ENCODE assay signal across 8 cellular contexts in the genomic region with DNA sequence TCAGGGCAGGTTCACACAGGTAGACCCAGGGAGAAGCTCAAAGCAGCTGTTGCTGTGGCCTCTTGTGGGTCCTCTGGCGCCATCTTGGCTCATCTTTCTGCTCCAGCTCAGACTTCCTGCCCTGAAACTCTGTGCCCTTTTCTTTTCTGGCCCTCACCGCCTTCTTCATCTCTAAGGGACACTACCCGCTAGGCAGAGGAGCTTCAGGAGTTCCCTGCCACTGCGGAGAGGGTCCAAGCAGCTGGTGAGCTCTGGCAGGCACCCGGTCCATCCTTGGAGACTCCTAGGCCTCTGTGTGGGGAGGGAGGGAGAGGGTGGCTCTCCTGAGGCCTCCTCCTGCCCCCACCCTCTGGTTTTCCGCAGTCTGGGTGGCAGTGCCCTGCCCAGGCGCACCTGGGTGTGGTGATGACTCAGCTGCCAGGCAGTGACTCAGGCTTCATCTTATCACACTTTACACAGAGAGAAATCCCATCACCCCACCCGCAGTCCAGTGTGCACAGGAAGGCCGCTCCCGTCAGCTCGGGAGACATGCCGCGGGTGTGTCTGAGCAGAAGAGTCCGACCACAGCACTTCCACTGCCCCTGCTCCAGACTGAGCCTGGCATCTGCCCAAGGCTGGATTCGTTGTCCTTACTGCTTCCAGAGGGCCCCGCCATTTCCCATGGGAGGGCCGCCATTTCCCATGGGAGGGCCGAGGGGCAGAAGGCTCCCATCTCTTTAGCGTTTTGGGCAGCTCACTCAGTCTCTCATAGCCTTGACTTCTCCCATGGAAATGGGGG. TPM values are rescaled to one million over a fixed set of nuclear protein-coding genes. Genes with fewer than 3 reads are reported as not detected.
DNase-seq lines count a peak whose midpoint lies in the region; ATAC-seq, FAIRE-seq and TF ChIP-seq lines count a peak whose summit lies in the region.

No MANE protein-coding gene starts in this region.

- FAIRE-seq in kidney (lab: Jason Lieb, UNC) = no peak

- peak; percentile 94 for ATAC-seq in RWPE2 (ENCODE audit: low read depth)
- ATAC-seq in activated naive CD4-positive, alpha-beta T cell treated with anti-CD3 and anti-CD28 coated beads, Interleukin-2, amount 50 U/mL, for 72 hours = peak; percentile 83 to 95
- ATAC-seq in HG03442 (IDR thresholded peaks at IDR 0.05; ENCODE audit: unreplicated experiment) = no peak
- no peak for ATAC-seq in HG03457 (IDR thresholded peaks at IDR 0.05; ENCODE audit: unreplicated experiment)

- H3K9ac ChIP-seq in kidney (ENCODE audit: low read length in 2 of 2) = no peak overlapping the region

- H3K27me3 ChIP-seq in RWPE2 (ENCODE audit: insufficient read depth, poor library complexity, severe bottlenecking) = no peaks in the 10 kb centered on the region

- H3K36me3 ChIP-seq in RWPE2 (ENCODE audit: low read depth) = 0 out of 2 replicates have a peak, but pooled peaks cover 3% of the 10 kb centered on the region
- peaks cover 2 to 4% of the 10 kb centered on the region in 2 donors for H3K36me3 ChIP-seq in kidney (ENCODE audit: control insufficient read depth in 1 of 2, insufficient read depth in 2 of 2, low read length in 2 of 2)

- no peak overlapping the region for H3K4me3 ChIP-seq in RWPE2 (ENCODE audit: severe bottlenecking)
- H3K4me3 ChIP-seq in kidney (ENCODE audit: low read length in 2 of 2) = no peak overlapping the region

- H3K27ac ChIP-seq in RWPE2 (ENCODE audit: poor library complexity, severe bottlenecking) = peak overlapping the region; percentile 97
- H3K27ac ChIP-seq in kidney (ENCODE audit: low read depth in 2 of 2, low read length in 2 of 2) = peak overlapping the region in 1 of 2 donors; percentile 48

- no peaks in the 10 kb centered on the region for H3K9me3 Mint-ChIP-seq in activated naive CD4-positive, alpha-beta T cell treated with anti-CD3 and anti-CD28 coated beads, Interleukin-2, amount 50 U/mL, for 72 hours

- TF ChIP-seq CTCF in RWPE2 (IDR thresholded peaks at IDR 0.05; ENCODE audit: poor library complexity, severe bottlenecking) = no peak
- TF ChIP-seq CTCF in kidney (IDR thresholded peaks at IDR 0.05; ENCODE audit: borderline replicate concordance, extremely low read depth, insufficient read depth) = no peak

- peaks cover 0 to 7% of the 10 kb centered on the region in 2 donors for H3K36me3 Mint-ChIP-seq in activated naive CD4-positive, alpha-beta T cell treated with anti-CD3 and anti-CD28 coated beads, Interleukin-2, amount 50 U/mL, for 72 hours

- no peaks in the 10 kb centered on the region for H3K9me3 ChIP-seq in RWPE2 (ENCODE audit: severe bottlenecking)
- H3K9me3 ChIP-seq in kidney (ENCODE audit: control insufficient read depth in 1 of 2, low read length in 2 of 2) = no peaks in the 10 kb centered on the region

- H3K27ac Mint-ChIP-seq in activated naive CD4-positive, alpha-beta T cell treated with anti-CD3 and anti-CD28 coated beads, Interleukin-2, amount 50 U/mL, for 72 hours = peak overlapping the region; percentile 72 to 91

- H3K4me1 ChIP-seq in RWPE2 (ENCODE audit: insufficient read depth, poor library complexity, severe bottlenecking) (peaks cover 29% of the 10 kb centered on the region), kidney (ENCODE audit: control insufficient read depth in 1 of 2, insufficient read depth in 1 of 2, low read depth in 1 of 2, low read length in 2 of 2) (peaks cover 0 to 6% of the 10 kb centered on the region in 2 donors)

- DNase-seq in DMS153 treated with DMSO at 0.1 percent for 48 hours (lab: John Stamatoyannopoulos, UW; ENCODE audit: unreplicated experiment) = peak; percentile 90
- DNase-seq in RWPE2 (ENCODE audit: low spot score) = peak; percentile 100
- peak; percentile 21 to 79 for DNase-seq in activated naive CD4-positive, alpha-beta T cell treated with anti-CD3 and anti-CD28 coated beads, Interleukin-2, amount 50 U/mL, for 72 hours (ENCODE audit: low spot score in 2 of 2)
- peak; percentile 92 for DNase-seq in kidney
- peak; percentile 43 to 60 for DNase-seq in stimulated activated CD4-positive, alpha-beta T cell treated with anti-CD3 and anti-CD28 coated beads, Interleukin-4, amount 100 ng/mL, for 48 hours (ENCODE audit: low read depth in 2 of 2)
- DNase-seq in NCI-H446 treated with DMSO at 0.1 percent for 48 hours (lab: John Stamatoyannopoulos, UW) = no peak

- intact Hi-C loops in kidney (cut with DNase I) = no loop called here

RNA-seq across cellular contexts. Expression of a gene that starts 7.3 kb away (rescaled TPM):
- 10 to 100 TPM; 51.7 to 52.8 TPM for total RNA-seq in activated naive CD4-positive, alpha-beta T cell treated with anti-CD3 and anti-CD28 coated beads, Interleukin-2, amount 50 U/mL, for 72 hours
- total RNA-seq in kidney = 59.4 TPM
- polyA plus RNA-seq in kidney (ENCODE audit: insufficient read depth, low read depth, low replicate concordance) = 74.9 TPM

RNA-seq across cellular contexts. Expression of a gene that starts 14.5 kb away (rescaled TPM):
- total RNA-seq in activated naive CD4-positive, alpha-beta T cell treated with anti-CD3 and anti-CD28 coated beads, Interleukin-2, amount 50 U/mL, for 72 hours = 1 to 10 TPM; 7.0 to 9.9 TPM
- 31.8 TPM for total RNA-seq in kidney
- polyA plus RNA-seq in kidney (ENCODE audit: insufficient read depth, low read depth, low replicate concordance) = 35.1 TPM

RNA-seq across cellular contexts. Expression of a gene that starts 30.1 kb away (rescaled TPM):
- total RNA-seq in activated naive CD4-positive, alpha-beta T cell treated with anti-CD3 and anti-CD28 coated beads, Interleukin-2, amount 50 U/mL, for 72 hours = 100 to 1,000 TPM; 216 to 232 TPM
- total RNA-seq in kidney = 76.4 TPM
- polyA plus RNA-seq in kidney (ENCODE audit: insufficient read depth, low read depth, low replicate concordance) = 122 TPM

RNA-seq across cellular contexts. Expression of a gene that starts 36.5 kb away (rescaled TPM):
- total RNA-seq in activated naive CD4-positive, alpha-beta T cell treated with anti-CD3 and anti-CD28 coated beads, Interleukin-2, amount 50 U/mL, for 72 hours = 10 to 100 TPM in 1 of 2 donors, 1 to 10 TPM in 1; 6.0 to 10.9 TPM
- total RNA-seq in kidney = 184 TPM
- 28.4 TPM for polyA plus RNA-seq in kidney (ENCODE audit: insufficient read depth, low read depth, low replicate concordance)

RNA-seq across cellular contexts. Expression of a gene that starts 58.5 kb away (rescaled TPM):
- total RNA-seq in activated naive CD4-positive, alpha-beta T cell treated with anti-CD3 and anti-CD28 coated beads, Interleukin-2, amount 50 U/mL, for 72 hours = 100 to 1,000 TPM; 557 to 621 TPM
- total RNA-seq in kidney = 315 TPM
- polyA plus RNA-seq in kidney (ENCODE audit: insufficient read depth, low read depth, low replicate concordance) = 279 TPM

Comparison
In these comparisons a context has a peak if more than half of its experiments do, and no peak if none do; other contexts are left out.
1. ATAC-seq: peak in RWPE2 (single experiment) and activated naive CD4-positive, alpha-beta T cell treated with anti-CD3 and anti-CD28 coated beads, Interleukin-2, amount 50 U/mL, for 72 hours (2 of 2); none in HG03442 (single experiment) and HG03457 (single experiment).